Comparison of ENCODE assay signal across 28 cellular contexts in the genomic region with DNA sequence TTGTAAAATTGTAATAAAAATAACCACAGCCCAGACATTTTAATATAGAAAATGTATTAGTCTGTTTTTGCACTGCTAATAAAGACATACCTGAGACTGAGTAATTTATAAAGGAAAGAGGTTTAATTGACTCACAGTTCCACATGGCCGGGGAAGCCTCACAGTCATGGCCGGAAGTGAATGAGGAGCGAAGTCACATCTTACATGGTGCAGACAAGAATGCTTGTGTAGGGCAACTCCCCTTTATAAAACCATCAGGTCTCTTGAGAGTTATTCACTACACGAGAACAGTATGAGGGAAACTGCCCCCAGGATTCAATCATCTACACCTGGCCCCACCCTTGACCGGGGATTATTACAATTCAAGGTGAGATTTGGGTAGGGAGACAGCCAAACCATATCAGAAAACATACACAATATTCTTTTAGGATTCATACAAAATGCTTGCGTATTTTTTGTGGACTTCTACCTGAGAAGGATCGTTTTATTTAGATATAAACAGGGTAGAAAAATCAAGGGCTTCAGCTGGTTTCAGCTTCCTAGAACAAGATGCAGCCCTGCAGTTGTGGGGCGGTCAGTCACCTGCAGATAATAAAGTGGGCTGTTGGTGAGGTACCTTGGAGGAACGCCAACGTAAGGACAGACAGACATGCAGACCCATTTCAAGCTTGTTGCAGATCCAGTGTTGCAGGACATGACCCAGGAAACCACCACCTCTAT.
DNase-seq lines count a peak whose midpoint lies in the region; ATAC-seq and TF ChIP-seq lines count a peak whose summit lies in the region.
"Had no signal": no experiment of that assay in that cellular context is flagged by ENCODE, and none has a peak within 500 bp of the region (broad histone marks: within the 10 kb centered on the region; RNA-seq: fewer than 3 reads in every experiment).

No MANE protein-coding gene starts in this region.

- H3K9me2 ChIP-seq in hepatocyte (replicated peaks; ENCODE audit: insufficient read depth), result no peaks in the 10 kb centered on the region

- peak overlapping the region; percentile 66 for H3K4me2 ChIP-seq in hepatocyte

- H3K27me3 Mint-ChIP-seq in natural killer cell (ENCODE audit: low read depth in 2 of 2), result no peaks in the 10 kb centered on the region
- no peaks in the 10 kb centered on the region for H3K27me3 Mint-ChIP-seq in natural killer cell treated with Interleukin-12 subunit alpha and Interleukin-12 subunit beta and Interleukin-15 and Interleukin-18, amount 100 ng/mL, for 72 hours
- H3K27me3 Mint-ChIP-seq in activated T-helper 17 cell treated with anti-CD3 and anti-CD28 coated beads, Interleukin-2, amount 50 U/mL, for 72 hours, result no peaks in the 10 kb centered on the region
- H3K27me3 Mint-ChIP-seq: activated CD4-positive, alpha-beta memory T cell treated with anti-CD3 and anti-CD28 coated beads for 36 hours; activated naive CD8-positive, alpha-beta T cell treated with anti-CD3 and anti-CD28 coated beads, Interleukin-2, amount 10 ng/mL, durations not matched to agents 7 days and 5 days; effector memory CD8-positive, alpha-beta T cell; stimulated activated naive CD8-positive, alpha-beta T cell treated with anti-CD3 and anti-CD28 coated beads, Interleukin-15, Interleukin-2, amounts not matched to agents 100 ng/mL and 50 ng/mL, for 24 hours had no signal

- WGBS in hepatocyte (ENCODE audit: low lambda C conversion rate, missing lambda C conversion rate), result 78% methylated on average over 10 of the region's 10 CpGs

- no peaks in the 10 kb centered on the region for H3K36me3 ChIP-seq in hepatocyte (replicated peaks; ENCODE audit: insufficient read depth, low read depth)
- H3K36me3 ChIP-seq: HAP-1, ovary, tibial artery had no signal

- no peak overlapping the region for H2AFZ ChIP-seq in hepatocyte

- H3K9me3 Mint-ChIP-seq in natural killer cell, result no peaks in the 10 kb centered on the region
- H3K9me3 Mint-ChIP-seq in natural killer cell treated with Interleukin-12 subunit alpha and Interleukin-12 subunit beta and Interleukin-15 and Interleukin-18, amount 100 ng/mL, for 72 hours, result no peaks in the 10 kb centered on the region
- H3K9me3 Mint-ChIP-seq in activated T-helper 17 cell treated with anti-CD3 and anti-CD28 coated beads, Interleukin-2, amount 50 U/mL, for 72 hours, result no peaks in the 10 kb centered on the region
- H3K9me3 Mint-ChIP-seq: activated CD4-positive, alpha-beta memory T cell treated with anti-CD3 and anti-CD28 coated beads for 36 hours; activated naive CD8-positive, alpha-beta T cell treated with anti-CD3 and anti-CD28 coated beads, Interleukin-2, amount 10 ng/mL, durations not matched to agents 7 days and 5 days; effector memory CD8-positive, alpha-beta T cell; memory B cell; stimulated activated naive CD8-positive, alpha-beta T cell treated with anti-CD3 and anti-CD28 coated beads, Interleukin-15, Interleukin-2, amounts not matched to agents 100 ng/mL and 50 ng/mL, for 24 hours had no signal

- H3K4me3 ChIP-seq in hepatocyte, result no peak overlapping the region
- H3K4me3 ChIP-seq: HAP-1, ovary, tibial artery had no signal

- DNase-seq in natural killer cell (no peak), hepatocyte (ENCODE audit: low spot score) (no peak), RPMI8226 (no peak), epidermal melanocyte (ENCODE audit: insufficient read length, low spot score) (no peak), foreskin melanocyte (no peak), NCI-H2029 (lab: John Stamatoyannopoulos, UW) (no peak)
- DNase-seq in natural killer cell treated with Interleukin-12 subunit alpha and Interleukin-12 subunit beta and Interleukin-15 and Interleukin-18, amount 100 ng/mL, for 72 hours (ENCODE audit: low spot score), result no peak
- DNase-seq: 8988T; activated CD4-positive, alpha-beta memory T cell treated with anti-CD3 and anti-CD28 coated beads for 36 hours; activated CD4-positive, CD25-positive, alpha-beta regulatory T cell; activated effector memory CD4-positive, alpha-beta T cell treated with Interleukin-2 at 50 U/mL for 16 hours; activated naive CD8-positive, alpha-beta T cell treated with anti-CD3 and anti-CD28 coated beads, Interleukin-2, amount 10 ng/mL, durations not matched to agents 7 days and 5 days; cerebellar nuclear complex; DMS79; effector memory CD8-positive, alpha-beta T cell; KG1; NCI-H1694 treated with DMSO at 0.1 percent for 48 hours; NCI-H526 treated with DMSO at 0.1 percent for 48 hours; ovary; right cardiac atrium; stimulated activated CD4-positive, alpha-beta T cell treated with anti-CD3 and anti-CD28 coated beads, Interleukin-12 subunit alpha, Interleukin-12 subunit beta, amount 100 ng/mL, for 4 hours; stimulated activated CD4-positive, alpha-beta T cell treated with anti-CD3 and anti-CD28 coated beads, Interleukin-4, amount 100 ng/mL, for 4 hours; tibial artery had no signal

- H3K27ac ChIP-seq in hepatocyte, result peak overlapping the region; percentile 53
- H3K27ac ChIP-seq: ovary, RWPE1, tibial artery had no signal

- no peak overlapping the region for H3K4me3 Mint-ChIP-seq in natural killer cell
- no peak overlapping the region for H3K4me3 Mint-ChIP-seq in natural killer cell treated with Interleukin-12 subunit alpha and Interleukin-12 subunit beta and Interleukin-15 and Interleukin-18, amount 100 ng/mL, for 72 hours
- no peak overlapping the region for H3K4me3 Mint-ChIP-seq in activated T-helper 17 cell treated with anti-CD3 and anti-CD28 coated beads, Interleukin-2, amount 50 U/mL, for 72 hours
- H3K4me3 Mint-ChIP-seq: activated CD4-positive, alpha-beta memory T cell treated with anti-CD3 and anti-CD28 coated beads for 36 hours; activated naive CD8-positive, alpha-beta T cell treated with anti-CD3 and anti-CD28 coated beads, Interleukin-2, amount 10 ng/mL, durations not matched to agents 7 days and 5 days; effector memory CD8-positive, alpha-beta T cell; memory B cell; stimulated activated naive CD8-positive, alpha-beta T cell treated with anti-CD3 and anti-CD28 coated beads, Interleukin-15, Interleukin-2, amounts not matched to agents 100 ng/mL and 50 ng/mL, for 24 hours had no signal

- TF ChIP-seq CTCF in natural killer cell (IDR thresholded peaks at IDR 0.05), result no peak
- TF ChIP-seq CTCF in hepatocyte (IDR thresholded peaks at IDR 0.05; ENCODE audit: poor library complexity), result no peak

- peaks cover 85 to 87% of the 10 kb centered on the region in 2 donors for H3K4me1 Mint-ChIP-seq in natural killer cell
- H3K4me1 Mint-ChIP-seq in natural killer cell treated with Interleukin-12 subunit alpha and Interleukin-12 subunit beta and Interleukin-15 and Interleukin-18, amount 100 ng/mL, for 72 hours (ENCODE audit: low read depth in 2 of 2), result peaks cover 51 to 55% of the 10 kb centered on the region in 2 donors
- peaks cover 50% of the 10 kb centered on the region for H3K4me1 Mint-ChIP-seq in activated T-helper 17 cell treated with anti-CD3 and anti-CD28 coated beads, Interleukin-2, amount 50 U/mL, for 72 hours
- H3K4me1 Mint-ChIP-seq: memory B cell had no signal

- peaks cover 27% of the 10 kb centered on the region for H3K79me2 ChIP-seq in hepatocyte

- no peak for ATAC-seq in natural killer cell
- no peak for ATAC-seq in natural killer cell treated with Interleukin-12 subunit alpha and Interleukin-12 subunit beta and Interleukin-15 and Interleukin-18, amount 100 ng/mL, for 72 hours
- peak; percentile 48 for ATAC-seq in activated T-helper 17 cell treated with anti-CD3 and anti-CD28 coated beads, Interleukin-2, amount 50 U/mL, for 72 hours (replicated peaks)
- ATAC-seq: effector memory CD8-positive, alpha-beta T cell; right cardiac atrium had no signal

- H3K36me3 Mint-ChIP-seq in natural killer cell, result no peaks in the 10 kb centered on the region
- no peaks in the 10 kb centered on the region for H3K36me3 Mint-ChIP-seq in natural killer cell treated with Interleukin-12 subunit alpha and Interleukin-12 subunit beta and Interleukin-15 and Interleukin-18, amount 100 ng/mL, for 72 hours
- no peaks in the 10 kb centered on the region for H3K36me3 Mint-ChIP-seq in activated T-helper 17 cell treated with anti-CD3 and anti-CD28 coated beads, Interleukin-2, amount 50 U/mL, for 72 hours (ENCODE audit: low read depth)
- H3K36me3 Mint-ChIP-seq: activated CD4-positive, alpha-beta memory T cell treated with anti-CD3 and anti-CD28 coated beads for 36 hours; memory B cell had no signal

- no peaks in the 10 kb centered on the region for H4K20me1 ChIP-seq in hepatocyte (ENCODE audit: insufficient read depth, poor library complexity, severe bottlenecking)

- no peaks in the 10 kb centered on the region for H3K9me3 ChIP-seq in hepatocyte (ENCODE audit: low read depth)
- H3K9me3 ChIP-seq: HAP-1, ovary, tibial artery had no signal

- H3K27ac Mint-ChIP-seq in natural killer cell, result peak overlapping the region; percentile 34 to 37
- H3K27ac Mint-ChIP-seq in natural killer cell treated with Interleukin-12 subunit alpha and Interleukin-12 subunit beta and Interleukin-15 and Interleukin-18, amount 100 ng/mL, for 72 hours, result peak overlapping the region in 1 of 2 donors; percentile 33
- H3K27ac Mint-ChIP-seq in activated T-helper 17 cell treated with anti-CD3 and anti-CD28 coated beads, Interleukin-2, amount 50 U/mL, for 72 hours, result no peak overlapping the region
- H3K27ac Mint-ChIP-seq: activated CD4-positive, alpha-beta memory T cell treated with anti-CD3 and anti-CD28 coated beads for 36 hours; activated naive CD8-positive, alpha-beta T cell treated with anti-CD3 and anti-CD28 coated beads, Interleukin-2, amount 10 ng/mL, durations not matched to agents 7 days and 5 days; effector memory CD8-positive, alpha-beta T cell; memory B cell; stimulated activated naive CD8-positive, alpha-beta T cell treated with anti-CD3 and anti-CD28 coated beads, Interleukin-15, Interleukin-2, amounts not matched to agents 100 ng/mL and 50 ng/mL, for 24 hours had no signal

- H3K4me1 ChIP-seq in hepatocyte (ENCODE audit: insufficient read depth), result peaks cover 32% of the 10 kb centered on the region

- intact Hi-C loops in natural killer cell (cut with micrococcal nuclease), result no loop called here

- H3K27me3 ChIP-seq in hepatocyte, result no peaks in the 10 kb centered on the region
- H3K27me3 ChIP-seq: ovary, tibial artery had no signal
